Comparison of ENCODE assay signal across 13 cellular contexts in the genomic region with DNA sequence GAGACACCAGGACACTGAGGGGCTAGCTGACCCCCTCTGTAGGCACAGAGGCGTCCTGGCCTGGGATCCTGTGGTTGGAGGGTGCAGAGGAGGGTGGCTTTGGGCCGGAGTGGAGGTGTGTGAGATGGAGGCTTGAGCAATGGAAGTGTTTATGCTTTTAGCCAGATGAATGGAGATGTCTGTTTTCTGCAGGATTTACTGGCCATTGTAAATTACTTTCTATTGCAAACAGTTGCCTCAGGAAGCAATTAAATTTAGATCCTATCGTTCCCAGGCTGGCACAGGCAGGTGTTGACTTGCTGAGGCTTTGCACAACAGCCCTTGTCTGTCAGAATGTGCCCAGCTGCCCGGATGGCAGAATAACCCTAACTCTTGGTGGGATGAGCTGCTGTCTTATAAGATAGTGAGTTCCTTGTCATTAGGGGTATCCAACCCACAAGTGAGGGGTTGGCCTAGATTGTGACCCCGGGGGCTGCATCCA. TPM values are rescaled to one million over a fixed set of nuclear protein-coding genes. Genes with fewer than 3 reads are reported as not detected.
DNase-seq lines count a peak whose midpoint lies in the region; ATAC-seq and TF ChIP-seq lines count a peak whose summit lies in the region.
"Had no signal": no experiment of that assay in that cellular context is flagged by ENCODE, and none has a peak within 500 bp of the region (broad histone marks: within the 10 kb centered on the region; RNA-seq: fewer than 3 reads in every experiment).

No MANE protein-coding gene starts in this region.

- intact Hi-C loops in activated naive CD4-positive, alpha-beta T cell treated with anti-CD3 and anti-CD28 coated beads for 36 hours (cut with micrococcal nuclease), result loop anchor here (5.0 kb wide), 4 partner anchors 103 to 1128 kb away; partner anchors contain the start of genes ACTR1B, CIAO1, KANSL3 and TMEM127
- intact Hi-C loops in mucosa of descending colon (cut with DNase I, micrococcal nuclease), result no loop called here
- intact Hi-C loops in upper lobe of right lung (cut with DNase I), result no loop called here

- no peak overlapping the region for H3K4me3 Mint-ChIP-seq in activated naive CD4-positive, alpha-beta T cell treated with anti-CD3 and anti-CD28 coated beads, Interleukin-2, amount 50 U/mL, for 24 hours
- no peak overlapping the region for H3K4me3 Mint-ChIP-seq in activated naive CD4-positive, alpha-beta T cell treated with anti-CD3 and anti-CD28 coated beads for 36 hours

- H3K4me1 ChIP-seq in mucosa of descending colon (ENCODE audit: low read depth), result peaks cover 56% of the 10 kb centered on the region
- H3K4me1 ChIP-seq in upper lobe of right lung, result peaks cover 56% of the 10 kb centered on the region

- peaks cover 61% of the 10 kb centered on the region for H3K4me1 Mint-ChIP-seq in activated naive CD4-positive, alpha-beta T cell treated with anti-CD3 and anti-CD28 coated beads, Interleukin-2, amount 50 U/mL, for 24 hours
- H3K4me1 Mint-ChIP-seq in activated naive CD4-positive, alpha-beta T cell treated with anti-CD3 and anti-CD28 coated beads for 36 hours (ENCODE audit: low read depth), result peaks cover 65% of the 10 kb centered on the region

- no peak for DNase-seq in activated naive CD4-positive, alpha-beta T cell treated with anti-CD3 and anti-CD28 coated beads for 36 hours
- DNase-seq in SHP77 treated with DMSO at 0.1 percent for 48 hours (lab: John Stamatoyannopoulos, UW) (peak; percentile 49), mucosa of descending colon (peak in 2 of 3 donors; percentile 32 to 43), upper lobe of right lung (peak; percentile 18), SKM-1 (lab: John Stamatoyannopoulos, UW; ENCODE audit: unreplicated experiment) (no peak)
- DNase-seq: cortex of kidney, hypothalamus, naive B cell, NCI-H510A treated with DMSO at 0.1 percent for 48 hours, T-helper 9 cell had no signal

- H3K9me3 ChIP-seq in mucosa of descending colon (no peaks in the 10 kb centered on the region), upper lobe of right lung (no peaks in the 10 kb centered on the region)

- H3K36me3 ChIP-seq in mucosa of descending colon (ENCODE audit: low read depth) (no peaks in the 10 kb centered on the region), upper lobe of right lung (no peaks in the 10 kb centered on the region)

- H3K27me3 Mint-ChIP-seq in activated naive CD4-positive, alpha-beta T cell treated with anti-CD3 and anti-CD28 coated beads, Interleukin-2, amount 50 U/mL, for 24 hours, result no peaks in the 10 kb centered on the region
- no peaks in the 10 kb centered on the region for H3K27me3 Mint-ChIP-seq in activated naive CD4-positive, alpha-beta T cell treated with anti-CD3 and anti-CD28 coated beads for 36 hours (ENCODE audit: low read depth)
- H3K27me3 Mint-ChIP-seq: naive B cell had no signal

- ATAC-seq in mucosa of descending colon, result peak; percentile 1
- ATAC-seq in upper lobe of right lung, result no peak
- no peak for ATAC-seq in HG03565 (IDR thresholded peaks at IDR 0.05; ENCODE audit: unreplicated experiment)
- ATAC-seq in GM19324 (IDR thresholded peaks at IDR 0.05; ENCODE audit: low FRiP score, unreplicated experiment), result no peak

- peaks cover 3% of the 10 kb centered on the region for H3K36me3 Mint-ChIP-seq in activated naive CD4-positive, alpha-beta T cell treated with anti-CD3 and anti-CD28 coated beads, Interleukin-2, amount 50 U/mL, for 24 hours
- H3K36me3 Mint-ChIP-seq in activated naive CD4-positive, alpha-beta T cell treated with anti-CD3 and anti-CD28 coated beads for 36 hours (ENCODE audit: low read depth), result peaks cover 27% of the 10 kb centered on the region
- H3K36me3 Mint-ChIP-seq: naive B cell had no signal

- H3K27ac Mint-ChIP-seq in activated naive CD4-positive, alpha-beta T cell treated with anti-CD3 and anti-CD28 coated beads, Interleukin-2, amount 50 U/mL, for 24 hours, result peak overlapping the region; percentile 59
- H3K27ac Mint-ChIP-seq in activated naive CD4-positive, alpha-beta T cell treated with anti-CD3 and anti-CD28 coated beads for 36 hours, result no peak overlapping the region

- H3K9me3 Mint-ChIP-seq in activated naive CD4-positive, alpha-beta T cell treated with anti-CD3 and anti-CD28 coated beads, Interleukin-2, amount 50 U/mL, for 24 hours, result no peaks in the 10 kb centered on the region
- H3K9me3 Mint-ChIP-seq in activated naive CD4-positive, alpha-beta T cell treated with anti-CD3 and anti-CD28 coated beads for 36 hours, result no peaks in the 10 kb centered on the region
- H3K9me3 Mint-ChIP-seq: naive B cell had no signal

- CTCF ChIA-PET in activated naive CD4-positive, alpha-beta T cell treated with anti-CD3 and anti-CD28 coated beads for 36 hours (lab: Charles Lee), result interaction anchor here (3.1 kb wide), 1 partner anchor 20 kb away, joined by 18 read pairs; no protein-coding TSS in a partner anchor

- no peak overlapping the region for H3K27ac ChIP-seq in upper lobe of right lung

- H3K4me3 ChIP-seq in mucosa of descending colon (no peak overlapping the region), upper lobe of right lung (no peak overlapping the region)

- H3K27me3 ChIP-seq in upper lobe of right lung, result no peaks in the 10 kb centered on the region

- TF ChIP-seq CTCF in mucosa of descending colon (IDR thresholded peaks at IDR 0.05) (no peak), upper lobe of right lung (IDR thresholded peaks at IDR 0.05) (no peak)

RNA-seq across cellular contexts. Expression of gene ARID5A, which starts 1.8 kb away (rescaled TPM):
- 100 to 1,000 TPM; 349 to 351 TPM for total RNA-seq in activated naive CD4-positive, alpha-beta T cell treated with anti-CD3 and anti-CD28 coated beads for 36 hours
- total RNA-seq in mucosa of descending colon (10 to 100 TPM in 2 of 3 donors, 1 to 10 TPM in 1; 4.8 to 17.6 (median 10.3) TPM), upper lobe of right lung (32.8 TPM)

RNA-seq across cellular contexts. Expression of gene NEURL3, which starts 29.6 kb away (rescaled TPM):
- total RNA-seq in activated naive CD4-positive, alpha-beta T cell treated with anti-CD3 and anti-CD28 coated beads for 36 hours, result under 1 TPM; 0.48 to 0.57 TPM
- total RNA-seq in mucosa of descending colon (1 to 10 TPM; 2.1 to 5.2 (median 2.3) TPM), upper lobe of right lung (0.29 TPM)

Comparison
In these comparisons a context has a peak if more than half of its experiments do, and no peak if none do; other contexts are left out.
1. DNase-seq: peak in SHP77 treated with DMSO at 0.1 percent for 48 hours (single experiment), mucosa of descending colon (2 of 3) and upper lobe of right lung (single experiment); none in activated naive CD4-positive, alpha-beta T cell treated with anti-CD3 and anti-CD28 coated beads for 36 hours (single experiment) and SKM-1 (single experiment).
2. RNA of gene ARID5A, which starts 1.8 kb away (total RNA-seq): 349 to 351 TPM in activated naive CD4-positive, alpha-beta T cell treated with anti-CD3 and anti-CD28 coated beads for 36 hours; 32.8 TPM in upper lobe of right lung (single experiment) and 4.8 to 17.6 TPM in mucosa of descending colon; every median in the first group is over 10 times any median in the second.